ENCODE assay signal across 8 cellular contexts in genomic region chr12:32399045-32399372, GRCh38. TPM values are rescaled to one million over a fixed set of nuclear protein-coding genes. Genes with fewer than 3 reads are reported as not detected.
DNase-seq lines count a peak whose midpoint lies in the region; ATAC-seq and TF ChIP-seq lines count a peak whose summit lies in the region.

No MANE protein-coding gene starts in this region.

- H3K4me1 Mint-ChIP-seq in activated CD8-positive, alpha-beta T cell treated with anti-CD3 and anti-CD28 coated beads for 36 hours (ENCODE audit: low read depth), result peaks cover 2% of the 10 kb centered on the region

- peaks cover 35% of the 10 kb centered on the region for H3K27me3 Mint-ChIP-seq in activated CD8-positive, alpha-beta T cell treated with anti-CD3 and anti-CD28 coated beads for 36 hours

- H3K4me1 ChIP-seq in iPS-20b (ENCODE audit: insufficient read depth, low read length), result peaks cover 23% of the 10 kb centered on the region; the same call in 1 of the 2 replicates
- H3K4me1 ChIP-seq in stomach smooth muscle (ENCODE audit: control insufficient read depth, insufficient read depth, low read length), result peaks cover 15% of the 10 kb centered on the region

- no peaks in the 10 kb centered on the region for H3K9me3 Mint-ChIP-seq in activated CD8-positive, alpha-beta T cell treated with anti-CD3 and anti-CD28 coated beads for 36 hours

- H3K4me3 ChIP-seq in iPS-20b (ENCODE audit: low read length) (peak overlapping the region; percentile 81), stomach smooth muscle (ENCODE audit: low read length in 2 of 2) (peak overlapping the region; percentile 67 to 86)

- intact Hi-C loops in activated CD8-positive, alpha-beta T cell treated with anti-CD3 and anti-CD28 coated beads for 36 hours (cut with micrococcal nuclease), result no loop called here

- peak overlapping the region; percentile 80 for H3K4me3 Mint-ChIP-seq in activated CD8-positive, alpha-beta T cell treated with anti-CD3 and anti-CD28 coated beads for 36 hours

- no peak for ATAC-seq in activated CD8-positive, alpha-beta T cell treated with anti-CD3 and anti-CD28 coated beads for 36 hours

- DNase-seq in NCI-H510A treated with DMSO at 0.1 percent for 48 hours (lab: John Stamatoyannopoulos, UW), result peak; percentile 74
- no peak for DNase-seq in NCI-H510A (lab: John Stamatoyannopoulos, UW)
- no peak for DNase-seq in activated CD8-positive, alpha-beta T cell treated with anti-CD3 and anti-CD28 coated beads for 36 hours
- DNase-seq in NK-92 treated with Interleukin-12 subunit alpha and Interleukin-12 subunit beta, amount 100 ng/mL, for 24 hours (lab: John Stamatoyannopoulos, UW), result no peak
- no peak for DNase-seq in GM10266 (ENCODE audit: extremely low spot score)
- DNase-seq in epidermal melanocyte (ENCODE audit: insufficient read length, low spot score), result no peak

- H3K36me3 ChIP-seq in iPS-20b (ENCODE audit: insufficient read depth, low read depth, low read length) (peaks cover 15% of the 10 kb centered on the region), stomach smooth muscle (ENCODE audit: control insufficient read depth in 2 of 2, insufficient read depth in 2 of 2, low read length in 2 of 2) (no peaks in the 10 kb centered on the region)

- no peak for TF ChIP-seq CTCF in activated CD8-positive, alpha-beta T cell treated with anti-CD3 and anti-CD28 coated beads for 36 hours (IDR thresholded peaks at IDR 0.05)
- no peak for TF ChIP-seq CTCF in GM10266 (IDR thresholded peaks at IDR 0.05; ENCODE audit: control insufficient read depth, insufficient read depth, low read depth, missing control alignments)

- H3K27me3 ChIP-seq in iPS-20b (ENCODE audit: insufficient read depth, low read length), result peaks cover 11% of the 10 kb centered on the region; the same call in 1 of the 2 replicates
- no peaks in the 10 kb centered on the region for H3K27me3 ChIP-seq in stomach smooth muscle (ENCODE audit: control insufficient read depth in 1 of 2, insufficient read depth in 2 of 2, low read length in 2 of 2)

- H3K27ac ChIP-seq in iPS-20b (ENCODE audit: low read length) (peak overlapping the region; percentile 80), stomach smooth muscle (ENCODE audit: low read length) (peak overlapping the region; percentile 31)

- no peak overlapping the region for H3K27ac Mint-ChIP-seq in activated CD8-positive, alpha-beta T cell treated with anti-CD3 and anti-CD28 coated beads for 36 hours

- peak overlapping the region; percentile 88 for H3K9ac ChIP-seq in iPS-20b (ENCODE audit: low read depth, low read length)
- H3K9ac ChIP-seq in stomach smooth muscle (ENCODE audit: low read length in 2 of 2), result peak overlapping the region; percentile 45 to 79

- POLR2A ChIA-PET in activated CD8-positive, alpha-beta T cell treated with anti-CD3 and anti-CD28 coated beads for 36 hours (lab: Charles Lee), result no interaction called here

- no peaks in the 10 kb centered on the region for H3K9me3 ChIP-seq in iPS-20b (ENCODE audit: insufficient read depth, low read depth, low read length)
- H3K9me3 ChIP-seq in stomach smooth muscle (ENCODE audit: control insufficient read depth in 2 of 2, low read length in 2 of 2), result no peaks in the 10 kb centered on the region

- H3K36me3 Mint-ChIP-seq in activated CD8-positive, alpha-beta T cell treated with anti-CD3 and anti-CD28 coated beads for 36 hours (ENCODE audit: low read depth), result no peaks in the 10 kb centered on the region

- CTCF ChIA-PET in activated CD8-positive, alpha-beta T cell treated with anti-CD3 and anti-CD28 coated beads for 36 hours (lab: Charles Lee), result interaction anchor here (1.0 to 1.5 kb wide), 3 partner anchors 10 to 93 kb away, joined by 3 read pairs; no protein-coding TSS in a partner anchor

RNA-seq across cellular contexts. Expression of gene FGD4, which starts 0.3 kb away (rescaled TPM):
- under 1 TPM; 0.05 to 0.25 TPM for total RNA-seq in activated CD8-positive, alpha-beta T cell treated with anti-CD3 and anti-CD28 coated beads for 36 hours
